ENCODE assay signal across 9 cellular contexts in the genomic region with DNA sequence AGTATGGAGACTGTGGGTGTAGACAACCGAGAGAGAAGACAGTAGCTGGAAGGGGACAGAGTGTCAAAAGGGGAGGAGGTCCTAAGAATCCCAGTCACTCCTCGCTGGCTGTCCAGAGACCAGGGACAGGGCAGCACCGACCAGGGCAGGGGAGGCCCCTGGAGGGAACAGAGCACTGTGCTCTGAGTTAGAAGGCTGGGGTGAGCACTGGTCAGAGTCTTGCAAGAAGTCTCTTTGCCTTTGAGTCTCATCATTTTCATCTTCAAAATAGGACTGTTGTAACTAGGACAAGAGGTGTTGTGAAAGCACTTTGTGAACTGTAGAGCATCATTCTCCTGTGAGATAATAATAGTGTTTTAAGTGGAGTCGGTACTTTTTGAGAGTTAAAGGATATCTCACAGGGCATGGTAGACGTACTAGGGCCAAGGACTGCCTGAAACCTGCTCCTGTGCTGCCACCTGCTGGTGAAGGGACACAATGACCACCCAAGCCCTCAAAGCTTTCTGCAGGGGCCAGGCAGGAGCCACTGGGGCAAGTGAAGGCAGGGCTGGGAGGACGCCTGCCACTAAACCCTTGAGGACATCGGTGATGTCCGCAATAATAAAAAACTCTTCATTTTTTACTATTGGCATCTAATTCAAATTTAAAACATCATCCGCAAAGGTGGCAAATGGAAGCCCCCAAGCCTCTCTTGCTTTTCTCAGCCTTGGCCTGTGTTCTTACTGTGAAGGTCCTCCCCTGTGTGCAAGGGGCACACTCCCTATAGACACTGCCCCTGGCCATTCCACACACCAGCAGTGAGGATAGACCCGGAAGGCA. TPM values are rescaled to one million over a fixed set of nuclear protein-coding genes. Genes with fewer than 3 reads are reported as not detected.
A peak's percentile ranks its signal among the peaks of the same experiment; 100 is the strongest.
DNase-seq lines count a peak whose midpoint lies in the region; ATAC-seq, FAIRE-seq and TF ChIP-seq lines count a peak whose summit lies in the region.
"Had no signal": no experiment of that assay in that cellular context is flagged by ENCODE, and none has a peak within 500 bp of the region (broad histone marks: within the 10 kb centered on the region; RNA-seq: fewer than 3 reads in every experiment).

No MANE protein-coding gene starts in this region.

- ATAC-seq in HG02884 (IDR thresholded peaks at IDR 0.05; ENCODE audit: unreplicated experiment) (peak; percentile 78), GM18870 (IDR thresholded peaks at IDR 0.05; ENCODE audit: unreplicated experiment) (no peak)

- H3K9me3 ChIP-seq in hepatocyte (ENCODE audit: low read depth) (no peaks in the 10 kb centered on the region), small intestine (ENCODE audit: control insufficient read depth, low read depth) (no peaks in the 10 kb centered on the region)

- no peak overlapping the region for H2AFZ ChIP-seq in hepatocyte

- H3K4me1 ChIP-seq in hepatocyte (ENCODE audit: insufficient read depth) = peaks cover 31% of the 10 kb centered on the region
- H3K4me1 ChIP-seq in small intestine (ENCODE audit: control insufficient read depth in 2 of 2, insufficient read depth in 1 of 2, low read depth in 1 of 2, low read length in 1 of 2) = peaks cover 0 to 4% of the 10 kb centered on the region in 2 donors

- no peak overlapping the region for H3K4me3 ChIP-seq in astrocyte of the cerebellum (ENCODE audit: low read depth, low read length)
- no peak overlapping the region for H3K4me3 ChIP-seq in hepatocyte
- H3K4me3 ChIP-seq in small intestine (ENCODE audit: low read depth in 1 of 2, low read length in 2 of 2) = no peak overlapping the region

- no peak overlapping the region for H3K4me2 ChIP-seq in hepatocyte

- peak overlapping the region; percentile 2 for H3K27ac ChIP-seq in hepatocyte
- no peak overlapping the region for H3K27ac ChIP-seq in small intestine (ENCODE audit: low read depth in 1 of 2, low read length in 1 of 2)

- FAIRE-seq in small intestine (lab: Jason Lieb, UNC) = no peak

- H3K27me3 ChIP-seq in hepatocyte (no peaks in the 10 kb centered on the region), small intestine (ENCODE audit: control insufficient read depth in 2 of 2, insufficient read depth in 2 of 2, low read length in 2 of 2) (no peaks in the 10 kb centered on the region)

- no peaks in the 10 kb centered on the region for H3K9me2 ChIP-seq in hepatocyte (replicated peaks; ENCODE audit: insufficient read depth)

- TF ChIP-seq CTCF in GM13977 (IDR thresholded peaks at IDR 0.05; ENCODE audit: extremely low read depth, insufficient read depth, missing control alignments) (peak; percentile 92), astrocyte of the cerebellum (IDR thresholded peaks at IDR 0.05; ENCODE audit: low read depth, low read length, missing control alignments) (peak; percentile 79), hepatocyte (IDR thresholded peaks at IDR 0.05; ENCODE audit: poor library complexity) (peak; percentile 90)

- DNase-seq in GM13977 (ENCODE audit: low spot score) (peak; percentile 91), NCI-H2029 (lab: John Stamatoyannopoulos, UW) (peak; percentile 52), T-helper 9 cell (peak; percentile 76), astrocyte of the cerebellum (ENCODE audit: low read depth) (peak; percentile 68), hepatocyte (ENCODE audit: low spot score) (peak; percentile 89), small intestine (peak; percentile 88)

- 38% methylated on average over 10 of the region's 10 CpGs for WGBS in hepatocyte (ENCODE audit: low lambda C conversion rate, missing lambda C conversion rate)
- 19 to 31% (median 29%) methylated on average over 10 of the region's 10 CpGs for WGBS in small intestine, 3 donors

- no peaks in the 10 kb centered on the region for H3K79me2 ChIP-seq in hepatocyte

- no peaks in the 10 kb centered on the region for H4K20me1 ChIP-seq in hepatocyte (ENCODE audit: insufficient read depth, poor library complexity, severe bottlenecking)

- in situ Hi-C loops in GM13977 (cut with MboI; ENCODE audit: low pct_unique_long_range_greater_than_20kb, low sequenced_read_pairs, unreplicated experiment) (loop anchor here (25.0 kb wide), 1 partner anchor 581 kb away; no protein-coding TSS in a partner anchor), astrocyte of the cerebellum (cut with HindIII; ENCODE audit: low sequenced_read_pairs) (no loop called here)

- H3K36me3 ChIP-seq in hepatocyte (replicated peaks; ENCODE audit: insufficient read depth, low read depth) (no peaks in the 10 kb centered on the region), small intestine (ENCODE audit: control insufficient read depth in 2 of 2, insufficient read depth in 2 of 2, low read length in 2 of 2) (no peaks in the 10 kb centered on the region)

RNA-seq across cellular contexts. Expression of gene SLC6A7, which starts 28.2 kb away (rescaled TPM):
- 0.88 and 1.1 TPM in 2 replicates for total RNA-seq in hepatocyte
- 0.39 and 0.99 TPM in 2 replicates for polyA plus RNA-seq in hepatocyte
- 1 to 10 TPM in 2 of 3 donors, under 1 TPM in 1; 0.81 to 2.6 (median 1.8) TPM for polyA plus RNA-seq in small intestine
- total RNA-seq: urinary bladder had no signal

RNA-seq across cellular contexts. Expression of gene CDX1, which starts 51.5 kb away (rescaled TPM):
- total RNA-seq in hepatocyte = 54.6 and 58.2 TPM in 2 replicates
- polyA plus RNA-seq in hepatocyte (43.3 and 46.9 TPM in 2 replicates), small intestine (100 to 1,000 TPM; 205 to 238 (median 219) TPM)
- polyA plus RNA-seq: urinary bladder had no signal
